ENCODE assay signal across 1 cellular context in genomic region chr19:4329858-4330257, GRCh38.
TF ChIP-seq lines count a peak whose summit lies in the region.

No MANE protein-coding gene starts in this region.

TF ChIP-seq in WTC11, 78 proteins besides CTCF, POLR2A, EP300 and RAD21 (continued from another document):
- TF ChIP-seq E2F4 (CRISPR knock-in tag; IDR thresholded peaks at IDR 0.05; ENCODE audit: borderline replicate concordance, low read depth) (no peak), ZNF423 (CRISPR knock-in tag; IDR thresholded peaks at IDR 0.05) (no peak), MLX (CRISPR knock-in tag; IDR thresholded peaks at IDR 0.05) (no peak), FOXP4 (CRISPR knock-in tag; IDR thresholded peaks at IDR 0.05) (no peak), ELF4 (CRISPR knock-in tag; IDR thresholded peaks at IDR 0.05; ENCODE audit: low read depth) (no peak), MXD4 (CRISPR knock-in tag; IDR thresholded peaks at IDR 0.05; ENCODE audit: borderline replicate concordance) (no peak)
TF ChIP-seq in WTC11: peak in this region for 0.
